Comparison of ENCODE assay signal across 8 cellular contexts in genomic region chr15:74542192-74543042, GRCh38. TPM values are rescaled to one million over a fixed set of nuclear protein-coding genes. Genes with fewer than 3 reads are reported as not detected.
DNase-seq lines count a peak whose midpoint lies in the region; ATAC-seq and TF ChIP-seq lines count a peak whose summit lies in the region.

No MANE protein-coding gene starts in this region.

- H3K27me3 ChIP-seq in DND-41 (ENCODE audit: insufficient read depth, low read length, poor library complexity) (no peaks in the 10 kb centered on the region), endocrine pancreas (ENCODE audit: control insufficient read depth, insufficient read depth, low read length) (no peaks in the 10 kb centered on the region), neural progenitor cell (no peaks in the 10 kb centered on the region)

- peak overlapping the region in 1 of 2 experiments; percentile 86; a peak in 2 of 4 replicates for H3K4me3 ChIP-seq in DND-41 (ENCODE audit: low read depth in 1 of 2, low read length in 2 of 2)
- peak overlapping the region; percentile 58 for H3K4me3 ChIP-seq in endocrine pancreas (ENCODE audit: control insufficient read depth, insufficient read depth, low read length)
- H3K4me3 ChIP-seq in neural progenitor cell = peak overlapping the region; percentile 93

- no peak for DNase-seq in DND-41
- DNase-seq in NOMO-1 treated with dmso at 0.1 percent for 144 hours (lab: John Stamatoyannopoulos, UW; ENCODE audit: unreplicated experiment) = peak; percentile 41
- no peak for DNase-seq in neural progenitor cell (ENCODE audit: low spot score)
- DNase-seq in DMS53 (lab: John Stamatoyannopoulos, UW) = no peak
- DNase-seq in NCI-H510A treated with DMSO at 0.1 percent for 48 hours (lab: John Stamatoyannopoulos, UW) = no peak
- no peak for DNase-seq in NCI-H146 (lab: John Stamatoyannopoulos, UW)

- H4K20me1 ChIP-seq in DND-41 (ENCODE audit: insufficient read depth, low read length) (peaks cover 30% of the 10 kb centered on the region), neural progenitor cell (ENCODE audit: low read depth) (peaks cover 55% of the 10 kb centered on the region)

- H3K9me3 Mint-ChIP-seq in neural progenitor cell = no peaks in the 10 kb centered on the region

- H3K9ac ChIP-seq in DND-41 (ENCODE audit: low read depth, low read length) (peak overlapping the region; percentile 69; the same call in 1 of the 2 replicates), endocrine pancreas (ENCODE audit: control insufficient read depth, insufficient read depth, low read length) (no peak overlapping the region), neural progenitor cell (peak overlapping the region; percentile 69)

- peaks cover 13% of the 10 kb centered on the region for H3K79me2 ChIP-seq in DND-41 (ENCODE audit: insufficient read depth, low read length)
- peaks cover 80% of the 10 kb centered on the region for H3K79me2 ChIP-seq in neural progenitor cell (ENCODE audit: low read depth)

- H3K9me3 ChIP-seq in DND-41 (ENCODE audit: insufficient read depth, low read length, severe bottlenecking) (no peaks in the 10 kb centered on the region), endocrine pancreas (ENCODE audit: control insufficient read depth, low read length) (no peaks in the 10 kb centered on the region), neural progenitor cell (ENCODE audit: low read depth) (no peaks in the 10 kb centered on the region)

- H3K4me3 Mint-ChIP-seq in neural progenitor cell = peak overlapping the region; percentile 97

- H3F3A ChIP-seq in neural progenitor cell (ENCODE audit: low read depth) = peaks cover 26% of the 10 kb centered on the region

- peaks cover 50% of the 10 kb centered on the region for H3K4me1 Mint-ChIP-seq in neural progenitor cell

- H3K27ac Mint-ChIP-seq in neural progenitor cell = peak overlapping the region; percentile 2

- TF ChIP-seq CTCF in DND-41 (IDR thresholded peaks at IDR 0.05; ENCODE audit: borderline replicate concordance, extremely low read depth, low read length, poor library complexity, severe bottlenecking) (no peak), neural progenitor cell (IDR thresholded peaks at IDR 0.05) (no peak)

- peaks cover 12% of the 10 kb centered on the region for H3K36me3 Mint-ChIP-seq in neural progenitor cell

- ATAC-seq in DND-41 (ENCODE audit: insufficient read depth, low read depth) (no peak), GM21381 (IDR thresholded peaks at IDR 0.05; ENCODE audit: unreplicated experiment) (no peak)

- H3K27ac ChIP-seq in DND-41 (ENCODE audit: low read length) = no peak overlapping the region
- H3K27ac ChIP-seq in neural progenitor cell = no peak overlapping the region

- H3K4me2 ChIP-seq in DND-41 (ENCODE audit: insufficient read depth, low read length) = peak overlapping the region; percentile 93
- peak overlapping the region; percentile 87 for H3K4me2 ChIP-seq in neural progenitor cell

- H2AFZ ChIP-seq in DND-41 (ENCODE audit: low read depth, low read length) (no peak overlapping the region), neural progenitor cell (replicated peaks) (no peak overlapping the region)

- H3K4me1 ChIP-seq in DND-41 (ENCODE audit: insufficient read depth, low read length) = peaks cover 63% of the 10 kb centered on the region
- peaks cover 25% of the 10 kb centered on the region for H3K4me1 ChIP-seq in endocrine pancreas (ENCODE audit: control insufficient read depth, insufficient read depth, low read length)
- H3K4me1 ChIP-seq in neural progenitor cell = peaks cover 25% of the 10 kb centered on the region

- peaks cover 2% of the 10 kb centered on the region for H3K27me3 Mint-ChIP-seq in neural progenitor cell (ENCODE audit: insufficient read depth, low read depth)

- H3K36me3 ChIP-seq in DND-41 (ENCODE audit: insufficient read depth, low read length) = no peaks in the 10 kb centered on the region; the same call in 1 of the 2 replicates
- no peaks in the 10 kb centered on the region for H3K36me3 ChIP-seq in endocrine pancreas (ENCODE audit: control insufficient read depth, insufficient read depth, low read length)
- H3K36me3 ChIP-seq in neural progenitor cell = peaks cover 9% of the 10 kb centered on the region

RNA-seq across cellular contexts. Expression of gene ARID3B, which starts 1.4 kb away (rescaled TPM):
- total RNA-seq in neural progenitor cell (ENCODE audit: low replicate concordance) = 31.5 and 72.4 TPM in 2 replicates
